ENCODE assay signal across 1 cellular context in genomic region chr19:6717036-6717435, GRCh38.
TF ChIP-seq lines count a peak whose summit lies in the region.

No MANE protein-coding gene starts in this region.

TF ChIP-seq in K562, 482 proteins besides CTCF, POLR2A, EP300 and RAD21:
- peak in 1 of 2 experiments; percentile 90; a peak in 2 of 4 replicates for TF ChIP-seq RCOR1 (IDR thresholded peaks at IDR 0.05; ENCODE audit: borderline replicate concordance in 1 of 2, low read depth in 2 of 2, low read length in 2 of 2)
- TF ChIP-seq KLF6 (CRISPR knock-in tag; IDR thresholded peaks at IDR 0.05; ENCODE audit: borderline replicate concordance) = no peak
- peak; percentile 37; the same call in 1 of the 2 replicates for TF ChIP-seq ZBTB7A (IDR thresholded peaks at IDR 0.05; ENCODE audit: borderline replicate concordance, control insufficient read depth, low read depth, low read length)
- no peak for TF ChIP-seq MAX (CRISPR knock-in tag; IDR thresholded peaks at IDR 0.05)
- no peak for TF ChIP-seq PKNOX1 (IDR thresholded peaks at IDR 0.05)
- TF ChIP-seq ETV5 (CRISPR knock-in tag; IDR thresholded peaks at IDR 0.05; ENCODE audit: low read depth) = peak; percentile 17; the same call in 1 of the 2 replicates
- no peak for TF ChIP-seq ZNF444 (CRISPR knock-in tag; IDR thresholded peaks at IDR 0.05)
- peak; percentile 57; the same call in 1 of the 2 replicates for TF ChIP-seq HDAC2 (IDR thresholded peaks at IDR 0.05)
- TF ChIP-seq CHCHD3 (CRISPR knock-in tag; IDR thresholded peaks at IDR 0.05) = no peak
- peak; percentile 15; the same call in 1 of the 2 replicates for TF ChIP-seq VEZF1 (CRISPR knock-in tag; IDR thresholded peaks at IDR 0.05)
- TF ChIP-seq NCOR1 (IDR thresholded peaks at IDR 0.05) = no peak
- no peak for TF ChIP-seq STAT5A (IDR thresholded peaks at IDR 0.05; ENCODE audit: borderline replicate concordance, low read length)
- TF ChIP-seq SIN3A (IDR thresholded peaks at IDR 0.05; ENCODE audit: borderline replicate concordance in 2 of 2, control insufficient read depth in 1 of 2, low read depth in 2 of 2, low read length in 2 of 2) = no peak
- TF ChIP-seq TRIM25 (IDR thresholded peaks at IDR 0.05; ENCODE audit: borderline replicate concordance) = no peak
- TF ChIP-seq ZNF449 (CRISPR knock-in tag; IDR thresholded peaks at IDR 0.05) = no peak
- TF ChIP-seq ZNF785 (CRISPR knock-in tag; IDR thresholded peaks at IDR 0.05) = no peak
- peak; percentile 84 for TF ChIP-seq BCOR (IDR thresholded peaks at IDR 0.05)
- no peak for TF ChIP-seq TBL1XR1 (IDR thresholded peaks at IDR 0.05; ENCODE audit: low read length in 2 of 2)
- TF ChIP-seq THRAP3 (IDR thresholded peaks at IDR 0.05; ENCODE audit: borderline replicate concordance) = no peak
- peak; percentile 96 for TF ChIP-seq PTBP1 (IDR thresholded peaks at IDR 0.05; ENCODE audit: low read depth, low read length)
- peak; percentile 86 for TF ChIP-seq RBM25 (IDR thresholded peaks at IDR 0.05; ENCODE audit: low read depth, low read length, severe bottlenecking)
- no peak for TF ChIP-seq SOX6 (IDR thresholded peaks at IDR 0.05)
- no peak for TF ChIP-seq ZNF174 (CRISPR knock-in tag; IDR thresholded peaks at IDR 0.05)
- 0 out of 2 replicates have a peak, but pooled peaks have one; percentile 5 for TF ChIP-seq ZNF12 (CRISPR knock-in tag; IDR thresholded peaks at IDR 0.05)
- no peak for TF ChIP-seq HIVEP1 (CRISPR knock-in tag; IDR thresholded peaks at IDR 0.05)
- no peak for TF ChIP-seq YBX1 (IDR thresholded peaks at IDR 0.05)
- TF ChIP-seq SMC3 (conservative IDR thresholded peaks at IDR 0.05; ENCODE audit: insufficient read depth, low read depth, low read length) = peak; percentile 26; the same call in 1 of the 2 replicates
- peak; percentile 80 to 91 for TF ChIP-seq KDM1A (IDR thresholded peaks at IDR 0.05)
- peak; percentile 96 for TF ChIP-seq ZFP36 (IDR thresholded peaks at IDR 0.05; ENCODE audit: low read depth, low read length, partially characterized antibody)
- no peak for TF ChIP-seq ZBED1 (IDR thresholded peaks at IDR 0.05)
- no peak for TF ChIP-seq ERF (CRISPR knock-in tag; IDR thresholded peaks at IDR 0.05)
- TF ChIP-seq RNF219 (CRISPR knock-in tag; IDR thresholded peaks at IDR 0.05) = no peak
- 0 out of 2 replicates have a peak, but pooled peaks have one; percentile 0 for TF ChIP-seq NR1H2 (CRISPR knock-in tag; IDR thresholded peaks at IDR 0.05)
- no peak for TF ChIP-seq ZNF79 (CRISPR knock-in tag; IDR thresholded peaks at IDR 0.05; ENCODE audit: low read depth)
